In the genomic region with DNA sequence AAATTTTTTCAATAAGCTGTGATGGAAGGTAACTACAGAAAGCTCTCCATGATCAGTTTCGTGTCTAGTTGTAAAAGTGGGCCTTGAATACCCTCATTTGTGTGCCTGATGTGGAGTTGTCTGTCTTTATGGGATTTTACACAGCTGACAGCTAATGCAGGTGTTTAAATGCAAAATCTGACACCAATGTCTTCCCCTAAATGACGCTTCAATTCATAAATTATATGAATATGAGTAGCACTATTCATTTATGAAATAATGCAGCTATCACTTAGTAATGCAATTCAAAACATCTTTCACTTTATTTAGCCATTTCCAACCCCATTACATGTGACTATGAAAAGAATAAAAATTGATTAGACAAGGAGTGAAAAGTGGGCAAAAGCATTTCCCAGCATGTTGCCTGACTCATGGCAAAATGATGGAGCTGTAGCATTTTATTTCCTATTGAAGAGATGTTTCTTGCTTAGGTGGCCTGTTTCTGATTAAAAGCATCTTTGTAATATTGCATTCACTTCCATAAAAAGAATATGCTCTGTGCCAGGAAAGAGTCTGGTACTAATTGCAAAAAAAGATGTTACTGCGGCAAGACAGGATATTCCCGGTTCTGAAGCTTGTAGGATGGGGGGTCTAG, we compare ENCODE assay signal across 23 cellular contexts.
"Had no signal": no experiment of that assay in that cellular context is flagged by ENCODE, and none has a peak within 500 bp of the region (broad histone marks: within the 10 kb centered on the region; RNA-seq: fewer than 3 reads in every experiment).

No MANE protein-coding gene starts in this region.

- ATAC-seq: activated CD4-positive, alpha-beta T cell treated with anti-CD3 and anti-CD28 coated beads for 36 hours; activated CD8-positive, alpha-beta memory T cell treated with anti-CD3 and anti-CD28 coated beads, Interleukin-2, amount 10 ng/mL, durations not matched to agents 7 days and 5 days; activated CD8-positive, alpha-beta T cell treated with anti-CD3 and anti-CD28 coated beads, Interleukin-2, amount 10 ng/mL, durations not matched to agents 7 days and 5 days; activated naive CD4-positive, alpha-beta T cell treated with anti-CD3 and anti-CD28 coated beads, Interleukin-2, amount 50 U/mL, for 72 hours; activated T-cell treated with anti-CD3 and anti-CD28 coated beads, Interleukin-2, amount 50 U/mL, for 72 hours; effector memory CD8-positive, alpha-beta T cell; gastrocnemius medialis; right lobe of liver had no signal

- H3K4me3 ChIP-seq: coronary artery, dorsolateral prefrontal cortex, gastrocnemius medialis, ovary, right lobe of liver, tibial nerve had no signal

- DNase-seq: activated CD4-positive, alpha-beta T cell treated with anti-CD3 and anti-CD28 coated beads for 36 hours; activated CD4-positive, CD25-positive, alpha-beta regulatory T cell; activated CD8-positive, alpha-beta memory T cell treated with anti-CD3 and anti-CD28 coated beads, Interleukin-2, amount 10 ng/mL, durations not matched to agents 7 days and 5 days; activated CD8-positive, alpha-beta T cell treated with anti-CD3 and anti-CD28 coated beads, Interleukin-2, amount 10 ng/mL, durations not matched to agents 7 days and 5 days; activated naive CD4-positive, alpha-beta T cell; activated T-cell treated with anti-CD3 and anti-CD28 coated beads for 4 hours; activated T-cell treated with anti-CD3 and anti-CD28 coated beads, Interleukin-2, amount 50 U/mL, for 72 hours; anterior cingulate cortex; brain microvascular endothelial cell; dorsolateral prefrontal cortex; effector memory CD8-positive, alpha-beta T cell; erythroblast; gastrocnemius medialis; glutamatergic neuron; islet precursor cell; mammary epithelial cell; ovary; right lobe of liver; stimulated activated CD4-positive, alpha-beta T cell treated with anti-CD3 and anti-CD28 coated beads, Interleukin-2, amount 100 ng/mL, for 48 hours; stimulated activated naive CD4-positive, alpha-beta T cell treated with Interleukin-2 at 50 U/mL for 16 hours had no signal

- H3K27ac ChIP-seq: brain microvascular endothelial cell, coronary artery, dorsolateral prefrontal cortex, gastrocnemius medialis, ovary, right lobe of liver, tibial nerve had no signal

- H3K9me3 ChIP-seq: gastrocnemius medialis, ovary, right lobe of liver, tibial nerve had no signal

- H3K27me3 ChIP-seq: brain microvascular endothelial cell, dorsolateral prefrontal cortex, gastrocnemius medialis, ovary, right lobe of liver, tibial nerve had no signal

- H3K4me1 ChIP-seq: gastrocnemius medialis, right lobe of liver, tibial nerve had no signal

- H3K36me3 ChIP-seq: brain microvascular endothelial cell, gastrocnemius medialis, ovary, right lobe of liver, tibial nerve had no signal
